In the genomic region with DNA sequence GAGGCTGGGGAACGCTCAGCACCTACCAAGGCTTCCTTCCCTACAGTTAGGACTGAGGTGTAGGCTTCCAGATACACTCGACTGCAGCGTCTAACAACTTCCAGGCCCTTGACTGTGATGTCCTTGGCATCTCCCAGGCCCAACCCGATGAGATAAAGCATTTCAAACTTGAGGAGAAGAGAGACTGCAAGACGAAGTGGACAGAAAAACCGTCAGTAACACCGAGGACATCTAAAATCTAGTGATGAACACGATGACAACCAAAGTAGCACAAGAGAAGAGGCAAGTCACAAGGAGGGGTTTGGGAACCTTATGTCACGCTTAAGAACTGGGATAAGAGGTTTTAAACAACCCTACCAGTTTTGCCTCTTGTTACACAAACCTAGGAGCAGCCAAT, we compare ENCODE assay signal across 8 cellular contexts. TPM values are rescaled to one million over a fixed set of nuclear protein-coding genes. Genes with fewer than 3 reads are reported as not detected.
DNase-seq lines count a peak whose midpoint lies in the region; ATAC-seq, FAIRE-seq and TF ChIP-seq lines count a peak whose summit lies in the region.

No MANE protein-coding gene starts in this region.

- H3K79me2 ChIP-seq in GM12878 (ENCODE audit: control insufficient read depth, insufficient read depth, low read length), result peaks cover 59% of the 10 kb centered on the region

- TF ChIP-seq EP300 in GM12878 (IDR thresholded peaks at IDR 0.05; ENCODE audit: borderline replicate concordance in 1 of 2, control insufficient read depth in 1 of 2, low read depth in 2 of 2, low read length in 2 of 2), result no peak

- TSS peak; percentile 88 for BruUV-seq in GM12878 (replicated peaks; lab: Mats Ljungman, UMichigan)

- no peak for TF ChIP-seq POLR2A in GM12878 (IDR thresholded peaks at IDR 0.05; ENCODE audit: low read depth, low read length)

- in situ Hi-C loops in GM12878 (cut with MboI), result no loop called here

- POLR2A ChIA-PET in GM12878 (lab: Charles Lee), result no interaction called here

- H3K4me2 ChIP-seq in GM12878 (ENCODE audit: control insufficient read depth, insufficient read depth), result peak overlapping the region; percentile 61

- peak overlapping the region; percentile 85 for H3K4me3 ChIP-seq in NT2/D1 (ENCODE audit: insufficient read length, low read depth)
- peak overlapping the region; percentile 74 for H3K4me3 ChIP-seq in GM12878
- peak overlapping the region; percentile 95 to 97 for H3K4me3 ChIP-seq in kidney (ENCODE audit: low read length in 2 of 2)

- peak overlapping the region; percentile 86 for H3K4me3 Mint-ChIP-seq in stimulated activated memory B cell treated with anti-CD40 and anti-IgM and Interleukin-4, amounts not matched to agents 10 μg/mL and 1 μg/mL and 100 μg/mL, for 72 hours

- H3K4me1 Mint-ChIP-seq in stimulated activated memory B cell treated with anti-CD40 and anti-IgM and Interleukin-4, amounts not matched to agents 10 μg/mL and 1 μg/mL and 100 μg/mL, for 72 hours, result peaks cover 55% of the 10 kb centered on the region

- H3K9me3 ChIP-seq in NT2/D1 (ENCODE audit: insufficient read depth, low read length) (no peaks in the 10 kb centered on the region), GM12878 (replicated peaks; ENCODE audit: control insufficient read depth, insufficient read depth, low read length) (no peaks in the 10 kb centered on the region), kidney (ENCODE audit: control insufficient read depth in 1 of 2, low read length in 2 of 2) (no peaks in the 10 kb centered on the region)

- H3K4me1 ChIP-seq in NT2/D1 (ENCODE audit: insufficient read depth, insufficient read length) (no peaks in the 10 kb centered on the region), GM12878 (ENCODE audit: control insufficient read depth, insufficient read depth, low read length) (peaks cover 18% of the 10 kb centered on the region), kidney (ENCODE audit: control insufficient read depth in 1 of 2, insufficient read depth in 1 of 2, low read depth in 1 of 2, low read length in 2 of 2) (peaks cover 2 to 7% of the 10 kb centered on the region in 2 donors)

- DNase-seq in NOMO-1 treated with DMSO at 0.1 percent for 48 hours (lab: John Stamatoyannopoulos, UW; ENCODE audit: unreplicated experiment) (peak; percentile 52), NOMO-1 treated with dmso at 0.1 percent for 144 hours (lab: John Stamatoyannopoulos, UW; ENCODE audit: unreplicated experiment) (no peak), NT2/D1 (ENCODE audit: low read depth, low spot score) (no peak), GM12878 (ENCODE audit: low read depth, low spot score) (peak; percentile 23), kidney (no peak), NCI-H187 (lab: John Stamatoyannopoulos, UW) (no peak)

- H3K36me3 ChIP-seq in NT2/D1 (ENCODE audit: insufficient read depth, insufficient read length, low read length) (peaks cover 66% of the 10 kb centered on the region), GM12878 (ENCODE audit: control insufficient read depth in 2 of 2, insufficient read depth in 2 of 2, low read length in 1 of 2) (0 out of 4 replicates have a peak, but pooled peaks cover 0 to 3% of the 10 kb centered on the region in 2 experiments), kidney (ENCODE audit: control insufficient read depth in 1 of 2, insufficient read depth in 2 of 2, low read length in 2 of 2) (no peaks in the 10 kb centered on the region)

- TF ChIP-seq CTCF in GM12878 (IDR thresholded peaks at IDR 0.05 in 2 of 3, conservative IDR thresholded peaks at IDR 0.05 in 1 of 3; ENCODE audit: control insufficient read depth in 2 of 3, extremely low read depth in 1 of 3, insufficient read depth in 1 of 3, low read depth in 3 of 3, low read length in 3 of 3), result no peak
- no peak for TF ChIP-seq CTCF in kidney (IDR thresholded peaks at IDR 0.05; ENCODE audit: borderline replicate concordance, extremely low read depth, insufficient read depth)

- RAD21 ChIA-PET in GM12878 (lab: Charles Lee; ENCODE audit: unreplicated experiment), result interaction anchor here (0.8 to 1.6 kb wide), 3 partner anchors 213 to 382 kb away, joined by 3 to 5 read pairs (median 4); no protein-coding TSS in a partner anchor

- H4K20me1 ChIP-seq in GM12878 (ENCODE audit: control insufficient read depth, insufficient read depth), result no peaks in the 10 kb centered on the region

- H3K9ac ChIP-seq in NT2/D1 (ENCODE audit: insufficient read length, low read depth) (peak overlapping the region; percentile 98), GM12878 (ENCODE audit: control insufficient read depth, insufficient read depth, low read length) (peak overlapping the region; percentile 96), kidney (ENCODE audit: low read length in 2 of 2) (peak overlapping the region; percentile 81 to 95)

- TF ChIP-seq RAD21 in GM12878 (IDR thresholded peaks at IDR 0.05; ENCODE audit: insufficient read depth, low read depth, low read length), result no peak

- peak overlapping the region; percentile 86 for H3K27ac Mint-ChIP-seq in stimulated activated memory B cell treated with anti-CD40 and anti-IgM and Interleukin-4, amounts not matched to agents 10 μg/mL and 1 μg/mL and 100 μg/mL, for 72 hours

- intact Hi-C loops in GM12878 (cut with micrococcal nuclease; ENCODE audit: unreplicated experiment) (loop anchor here (2.0 to 5.0 kb wide), 4 partner anchors 97 to 264 kb away; a partner anchor contains a TSS), kidney (cut with DNase I) (no loop called here)

- H3K36me3 Mint-ChIP-seq in stimulated activated memory B cell treated with anti-CD40 and anti-IgM and Interleukin-4, amounts not matched to agents 10 μg/mL and 1 μg/mL and 100 μg/mL, for 72 hours, result peaks cover 38% of the 10 kb centered on the region

- CTCF ChIA-PET in GM12878 (lab: Yijun Ruan, JAX), result interaction anchor here (1.0 to 1.6 kb wide), 3 partner anchors 213 to 263 kb away, joined by 3 to 5 read pairs (median 3); no protein-coding TSS in a partner anchor

- ATAC-seq in HG02870 (IDR thresholded peaks at IDR 0.05; ENCODE audit: unreplicated experiment) (peak; percentile 20), GM12878 (peak; percentile 42)
- peak; percentile 44 for ATAC-seq in stimulated activated memory B cell treated with anti-CD40 and anti-IgM and Interleukin-4, amounts not matched to agents 10 μg/mL and 1 μg/mL and 100 μg/mL, for 72 hours

- FAIRE-seq in GM12878 (lab: Jason Lieb, UNC) (peak; percentile 59), kidney (lab: Jason Lieb, UNC) (no peak)

- H2AFZ ChIP-seq in GM12878 (ENCODE audit: control insufficient read depth, low read depth, low read length), result peak overlapping the region; percentile 95

- H3K27ac ChIP-seq in GM12878 (ENCODE audit: control insufficient read depth, insufficient read depth) (peak overlapping the region; percentile 94), kidney (ENCODE audit: low read depth in 2 of 2, low read length in 2 of 2) (peak overlapping the region in 1 of 2 donors; percentile 79)

- H3K27me3 ChIP-seq in NT2/D1 (ENCODE audit: insufficient read depth, insufficient read length), result no peaks in the 10 kb centered on the region
- no peaks in the 10 kb centered on the region for H3K27me3 ChIP-seq in GM12878 (replicated peaks in 1 of 2; ENCODE audit: control insufficient read depth in 2 of 2, insufficient read depth in 2 of 2, low read length in 1 of 2)

- SMC1A ChIA-PET in GM12878 (lab: Charles Lee; ENCODE audit: uncharacterized antibody, unreplicated experiment), result interaction anchor here (1.3 to 2.1 kb wide), 3 partner anchors 12 to 154 kb away, joined by 5 to 9 read pairs (median 6); no protein-coding TSS in a partner anchor

- no peaks in the 10 kb centered on the region for H3K9me3 Mint-ChIP-seq in stimulated activated memory B cell treated with anti-CD40 and anti-IgM and Interleukin-4, amounts not matched to agents 10 μg/mL and 1 μg/mL and 100 μg/mL, for 72 hours

- under 1% methylated on average over 9 of the region's 9 CpGs for WGBS in GM12878 (ENCODE audit: insufficient coverage, insufficient replicate concordance, low lambda C conversion rate, missing lambda C conversion rate)

- no peaks in the 10 kb centered on the region for H3K27me3 Mint-ChIP-seq in stimulated activated memory B cell treated with anti-CD40 and anti-IgM and Interleukin-4, amounts not matched to agents 10 μg/mL and 1 μg/mL and 100 μg/mL, for 72 hours

TF ChIP-seq in GM12878, 131 proteins besides CTCF, POLR2A, EP300 and RAD21 (continues in another document):
- TF ChIP-seq MXI1 (IDR thresholded peaks at IDR 0.05; ENCODE audit: low read depth, low read length) (no peak), GATAD2B (conservative IDR thresholded peaks at IDR 0.05; ENCODE audit: low read depth) (no peak)
- TF ChIP-seq, protein P1, sequence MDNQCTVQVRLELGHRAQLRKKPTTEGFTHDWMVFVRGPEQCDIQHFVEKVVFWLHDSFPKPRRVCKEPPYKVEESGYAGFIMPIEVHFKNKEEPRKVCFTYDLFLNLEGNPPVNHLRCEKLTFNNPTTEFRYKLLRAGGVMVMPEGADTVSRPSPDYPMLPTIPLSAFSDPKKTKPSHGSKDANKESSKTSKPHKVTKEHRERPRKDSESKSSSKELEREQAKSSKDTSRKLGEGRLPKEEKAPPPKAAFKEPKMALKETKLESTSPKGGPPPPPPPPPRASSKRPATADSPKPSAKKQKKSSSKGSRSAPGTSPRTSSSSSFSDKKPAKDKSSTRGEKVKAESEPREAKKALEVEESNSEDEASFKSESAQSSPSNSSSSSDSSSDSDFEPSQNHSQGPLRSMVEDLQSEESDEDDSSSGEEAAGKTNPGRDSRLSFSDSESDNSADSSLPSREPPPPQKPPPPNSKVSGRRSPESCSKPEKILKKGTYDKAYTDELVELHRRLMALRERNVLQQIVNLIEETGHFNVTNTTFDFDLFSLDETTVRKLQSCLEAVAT (IDR thresholded peaks at IDR 0.05), result 0 out of 2 replicates have a peak, but pooled peaks have one; percentile 28

RNA-seq across cellular contexts. Expression of a gene that starts 0.3 kb away (rescaled TPM):
- total RNA-seq in GM12878 (2013; cell fraction: nucleolus; rRNA removed), result 26.8 and 29.8 TPM in 2 replicates
- total RNA-seq in GM12878 (2014; rRNA removed) (44.1 and 50.6 TPM in 2 replicates), GM12878 (2014; rRNA removed; fragmentation: Illumina TruSeq; extraction: Trizol) (70.2 and 72.0 TPM in 2 replicates), GM12878 (2021) (59.8 and 60.7 TPM in 2 replicates), kidney (19.7 TPM)
- 97.2 TPM for polyA plus RNA-seq in GM12878 (2011; ENCODE audit: low read depth)
- polyA plus RNA-seq in GM12878 (2011; rRNA removed) (95.5 and 118 TPM in 2 replicates), GM12878 (2014; fragmentation: Illumina TruSeq; extraction: Trizol) (76.5 and 103 TPM in 2 replicates), GM12878 (2014; fragmentation: Nextera tagmentation; extraction: Ambion mirVana) (10 to 100 TPM; 83.7 to 95.7 TPM), GM12878 (2014; rRNA removed) (44.1 and 62.6 TPM in 2 replicates), GM12878 (2016; fragmentation: Nextera tagmentation; extraction: Ambion mirVana) (10 to 100 TPM; 50.0 to 52.3 TPM), kidney (ENCODE audit: insufficient read depth, low read depth, low replicate concordance) (44.9 TPM)
- 38.8 and 54.9 TPM in 2 replicates for polyA plus RNA-seq in GM12878 (2011; cell fraction: cytosol; rRNA removed)
- polyA plus RNA-seq in GM12878 (2011; cell fraction: nucleus; rRNA removed), result 24.8 and 27.6 TPM in 2 replicates
- polyA plus RNA-seq in GM12878 (2012), result 32.4 and 48.7 TPM in 2 replicates
- 29.8 and 30.5 TPM in 2 replicates for polyA minus RNA-seq in GM12878 (2011; rRNA and poly(A)+ RNA removed)
- 6.9 and 9.5 TPM in 2 replicates for polyA minus RNA-seq in GM12878 (2011; cell fraction: cytosol; rRNA and poly(A)+ RNA removed)
- polyA minus RNA-seq in GM12878 (2011; cell fraction: nucleus; rRNA and poly(A)+ RNA removed), result 12.2 and 15.4 TPM in 2 replicates

Comparison
In these comparisons a context has a peak if more than half of its experiments do, and no peak if none do; other contexts are left out.
1. DNase-seq: peak in NOMO-1 treated with DMSO at 0.1 percent for 48 hours (single experiment) and GM12878 (single experiment); none in NOMO-1 treated with dmso at 0.1 percent for 144 hours (single experiment), NT2/D1 (single experiment), kidney (single experiment) and NCI-H187 (0 of 2).
2. Peak in every context shown above with its lines, with median percentiles within 50 percentile points of each other: ATAC-seq, H3K4me3 ChIP-seq and H3K9ac ChIP-seq.